Comparison of ENCODE assay signal across 2 cellular contexts in the genomic region with DNA sequence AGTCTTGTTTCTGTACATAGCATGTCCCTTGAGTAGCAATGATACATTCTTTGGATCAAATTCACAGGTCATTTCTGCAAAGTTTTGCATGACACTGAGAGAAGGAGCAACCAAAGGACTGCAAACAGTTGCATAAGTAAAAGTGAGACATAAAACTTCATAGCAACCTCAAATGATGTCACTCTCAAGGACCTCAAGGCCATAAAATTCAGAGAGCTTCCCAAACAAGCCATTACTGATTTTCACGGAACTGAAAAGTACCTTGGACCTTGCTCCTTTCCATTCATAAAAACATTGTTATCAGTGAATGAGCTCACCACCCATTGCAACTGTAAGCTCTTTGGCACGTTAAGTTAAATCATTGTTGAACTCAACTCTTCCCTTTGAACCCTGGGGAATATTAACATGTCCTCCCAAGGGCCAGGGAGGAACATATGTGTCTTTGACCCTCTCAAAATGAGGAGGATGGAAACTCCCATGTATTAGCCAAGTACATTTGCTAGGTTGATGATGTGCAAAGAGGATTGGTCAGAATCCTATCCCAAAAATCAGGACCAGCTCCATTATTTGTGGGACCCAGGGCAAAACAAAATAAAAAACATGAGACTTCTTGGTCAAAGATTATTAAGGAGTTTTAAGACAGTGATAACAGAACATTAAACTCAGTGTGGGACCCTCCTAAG.
TF ChIP-seq lines count a peak whose summit lies in the region.

No MANE protein-coding gene starts in this region.

TF ChIP-seq in HEK293, 187 proteins besides CTCF, POLR2A, EP300 and RAD21 (continued from another document and continues in another):
- TF ChIP-seq, protein P1, sequence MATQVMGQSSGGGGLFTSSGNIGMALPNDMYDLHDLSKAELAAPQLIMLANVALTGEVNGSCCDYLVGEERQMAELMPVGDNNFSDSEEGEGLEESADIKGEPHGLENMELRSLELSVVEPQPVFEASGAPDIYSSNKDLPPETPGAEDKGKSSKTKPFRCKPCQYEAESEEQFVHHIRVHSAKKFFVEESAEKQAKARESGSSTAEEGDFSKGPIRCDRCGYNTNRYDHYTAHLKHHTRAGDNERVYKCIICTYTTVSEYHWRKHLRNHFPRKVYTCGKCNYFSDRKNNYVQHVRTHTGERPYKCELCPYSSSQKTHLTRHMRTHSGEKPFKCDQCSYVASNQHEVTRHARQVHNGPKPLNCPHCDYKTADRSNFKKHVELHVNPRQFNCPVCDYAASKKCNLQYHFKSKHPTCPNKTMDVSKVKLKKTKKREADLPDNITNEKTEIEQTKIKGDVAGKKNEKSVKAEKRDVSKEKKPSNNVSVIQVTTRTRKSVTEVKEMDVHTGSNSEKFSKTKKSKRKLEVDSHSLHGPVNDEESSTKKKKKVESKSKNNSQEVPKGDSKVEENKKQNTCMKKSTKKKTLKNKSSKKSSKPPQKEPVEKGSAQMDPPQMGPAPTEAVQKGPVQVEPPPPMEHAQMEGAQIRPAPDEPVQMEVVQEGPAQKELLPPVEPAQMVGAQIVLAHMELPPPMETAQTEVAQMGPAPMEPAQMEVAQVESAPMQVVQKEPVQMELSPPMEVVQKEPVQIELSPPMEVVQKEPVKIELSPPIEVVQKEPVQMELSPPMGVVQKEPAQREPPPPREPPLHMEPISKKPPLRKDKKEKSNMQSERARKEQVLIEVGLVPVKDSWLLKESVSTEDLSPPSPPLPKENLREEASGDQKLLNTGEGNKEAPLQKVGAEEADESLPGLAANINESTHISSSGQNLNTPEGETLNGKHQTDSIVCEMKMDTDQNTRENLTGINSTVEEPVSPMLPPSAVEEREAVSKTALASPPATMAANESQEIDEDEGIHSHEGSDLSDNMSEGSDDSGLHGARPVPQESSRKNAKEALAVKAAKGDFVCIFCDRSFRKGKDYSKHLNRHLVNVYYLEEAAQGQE (tag by site-specific recombination; IDR thresholded peaks at IDR 0.05), result peak; percentile 55; the same call in 1 of the 2 replicates
- TF ChIP-seq ZNF184 (tag by site-specific recombination; IDR thresholded peaks at IDR 0.05) (0 out of 2 replicates have a peak, but pooled peaks have one; percentile 57), ZNF133 (tag by site-specific recombination; IDR thresholded peaks at IDR 0.05) (peak; percentile 96), ZNF202 (tag by site-specific recombination; IDR thresholded peaks at IDR 0.05; ENCODE audit: borderline replicate concordance) (no peak), ZNF394 (tag by site-specific recombination; IDR thresholded peaks at IDR 0.05; ENCODE audit: borderline replicate concordance) (peak; percentile 71), ZNF768 (tag by site-specific recombination; IDR thresholded peaks at IDR 0.05) (no peak), ZNF24 (tag by site-specific recombination; IDR thresholded peaks at IDR 0.05) (peak; percentile 90), KLF16 (tag by site-specific recombination; IDR thresholded peaks at IDR 0.05) (peak; percentile 86), ZNF600 (tag by site-specific recombination; IDR thresholded peaks at IDR 0.05) (peak; percentile 67), ZBTB17 (tag by site-specific recombination; IDR thresholded peaks at IDR 0.05) (peak; percentile 44; the same call in 1 of the 2 replicates), ZBTB7A (tag by site-specific recombination; IDR thresholded peaks at IDR 0.05; ENCODE audit: low read depth) (no peak)
- TF ChIP-seq, protein P2, sequence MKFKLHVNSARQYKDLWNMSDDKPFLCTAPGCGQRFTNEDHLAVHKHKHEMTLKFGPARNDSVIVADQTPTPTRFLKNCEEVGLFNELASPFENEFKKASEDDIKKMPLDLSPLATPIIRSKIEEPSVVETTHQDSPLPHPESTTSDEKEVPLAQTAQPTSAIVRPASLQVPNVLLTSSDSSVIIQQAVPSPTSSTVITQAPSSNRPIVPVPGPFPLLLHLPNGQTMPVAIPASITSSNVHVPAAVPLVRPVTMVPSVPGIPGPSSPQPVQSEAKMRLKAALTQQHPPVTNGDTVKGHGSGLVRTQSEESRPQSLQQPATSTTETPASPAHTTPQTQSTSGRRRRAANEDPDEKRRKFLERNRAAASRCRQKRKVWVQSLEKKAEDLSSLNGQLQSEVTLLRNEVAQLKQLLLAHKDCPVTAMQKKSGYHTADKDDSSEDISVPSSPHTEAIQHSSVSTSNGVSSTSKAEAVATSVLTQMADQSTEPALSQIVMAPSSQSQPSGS (tag by site-specific recombination; IDR thresholded peaks at IDR 0.05; ENCODE audit: low read depth), result peak; percentile 95
- TF ChIP-seq, protein P3, sequence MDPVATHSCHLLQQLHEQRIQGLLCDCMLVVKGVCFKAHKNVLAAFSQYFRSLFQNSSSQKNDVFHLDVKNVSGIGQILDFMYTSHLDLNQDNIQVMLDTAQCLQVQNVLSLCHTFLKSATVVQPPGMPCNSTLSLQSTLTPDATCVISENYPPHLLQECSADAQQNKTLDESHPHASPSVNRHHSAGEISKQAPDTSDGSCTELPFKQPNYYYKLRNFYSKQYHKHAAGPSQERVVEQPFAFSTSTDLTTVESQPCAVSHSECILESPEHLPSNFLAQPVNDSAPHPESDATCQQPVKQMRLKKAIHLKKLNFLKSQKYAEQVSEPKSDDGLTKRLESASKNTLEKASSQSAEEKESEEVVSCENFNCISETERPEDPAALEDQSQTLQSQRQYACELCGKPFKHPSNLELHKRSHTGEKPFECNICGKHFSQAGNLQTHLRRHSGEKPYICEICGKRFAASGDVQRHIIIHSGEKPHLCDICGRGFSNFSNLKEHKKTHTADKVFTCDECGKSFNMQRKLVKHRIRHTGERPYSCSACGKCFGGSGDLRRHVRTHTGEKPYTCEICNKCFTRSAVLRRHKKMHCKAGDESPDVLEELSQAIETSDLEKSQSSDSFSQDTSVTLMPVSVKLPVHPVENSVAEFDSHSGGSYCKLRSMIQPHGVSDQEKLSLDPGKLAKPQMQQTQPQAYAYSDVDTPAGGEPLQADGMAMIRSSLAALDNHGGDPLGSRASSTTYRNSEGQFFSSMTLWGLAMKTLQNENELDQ (tag by site-specific recombination; IDR thresholded peaks at IDR 0.05; ENCODE audit: low read depth), result no peak
- TF ChIP-seq, protein P4, sequence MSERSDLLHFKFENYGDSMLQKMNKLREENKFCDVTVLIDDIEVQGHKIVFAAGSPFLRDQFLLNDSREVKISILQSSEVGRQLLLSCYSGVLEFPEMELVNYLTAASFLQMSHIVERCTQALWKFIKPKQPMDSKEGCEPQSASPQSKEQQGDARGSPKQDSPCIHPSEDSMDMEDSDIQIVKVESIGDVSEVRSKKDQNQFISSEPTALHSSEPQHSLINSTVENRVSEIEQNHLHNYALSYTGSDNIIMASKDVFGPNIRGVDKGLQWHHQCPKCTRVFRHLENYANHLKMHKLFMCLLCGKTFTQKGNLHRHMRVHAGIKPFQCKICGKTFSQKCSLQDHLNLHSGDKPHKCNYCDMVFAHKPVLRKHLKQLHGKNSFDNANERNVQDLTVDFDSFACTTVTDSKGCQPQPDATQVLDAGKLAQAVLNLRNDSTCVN (tag by site-specific recombination; optimal IDR thresholded peaks at IDR 0.05), result no peak
- TF ChIP-seq, protein P5, sequence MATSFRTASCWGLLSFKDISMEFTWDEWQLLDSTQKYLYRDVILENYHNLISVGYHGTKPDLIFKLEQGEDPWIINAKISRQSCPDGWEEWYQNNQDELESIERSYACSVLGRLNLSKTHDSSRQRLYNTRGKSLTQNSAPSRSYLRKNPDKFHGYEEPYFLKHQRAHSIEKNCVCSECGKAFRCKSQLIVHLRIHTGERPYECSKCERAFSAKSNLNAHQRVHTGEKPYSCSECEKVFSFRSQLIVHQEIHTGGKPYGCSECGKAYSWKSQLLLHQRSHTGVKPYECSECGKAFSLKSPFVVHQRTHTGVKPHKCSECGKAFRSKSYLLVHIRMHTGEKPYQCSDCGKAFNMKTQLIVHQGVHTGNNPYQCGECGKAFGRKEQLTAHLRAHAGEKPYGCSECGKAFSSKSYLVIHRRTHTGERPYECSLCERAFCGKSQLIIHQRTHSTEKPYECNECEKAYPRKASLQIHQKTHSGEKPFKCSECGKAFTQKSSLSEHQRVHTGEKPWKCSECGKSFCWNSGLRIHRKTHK (tag by site-specific recombination; IDR thresholded peaks at IDR 0.05), result no peak

TF ChIP-seq in liver, 16 proteins besides CTCF, POLR2A, EP300 and RAD21:
- TF ChIP-seq, protein P1 (IDR thresholded peaks at IDR 0.05), result no peak
- peak; percentile 47 to 79 for TF ChIP-seq JUND (IDR thresholded peaks at IDR 0.05)
- TF ChIP-seq EGR1 (IDR thresholded peaks at IDR 0.05; ENCODE audit: low read depth in 2 of 2), result no peak
- peak; percentile 42 to 45 for TF ChIP-seq RXRA (IDR thresholded peaks at IDR 0.05)
- TF ChIP-seq, protein P6, sequence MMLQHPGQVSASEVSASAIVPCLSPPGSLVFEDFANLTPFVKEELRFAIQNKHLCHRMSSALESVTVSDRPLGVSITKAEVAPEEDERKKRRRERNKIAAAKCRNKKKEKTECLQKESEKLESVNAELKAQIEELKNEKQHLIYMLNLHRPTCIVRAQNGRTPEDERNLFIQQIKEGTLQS (IDR thresholded peaks at IDR 0.05), result peak; percentile 22
- peak; percentile 60 to 69 for TF ChIP-seq HNF4A (conservative IDR thresholded peaks at IDR 0.05)
- TF ChIP-seq HNF4G (IDR thresholded peaks at IDR 0.05), result peak; percentile 43
- TF ChIP-seq SP1 (IDR thresholded peaks at IDR 0.05), result peak; percentile 43
